In genomic region chr16:14529010-14529669, GRCh38 we compare ENCODE assay signal across 9 cellular contexts.
DNase-seq lines count a peak whose midpoint lies in the region; ATAC-seq, FAIRE-seq and TF ChIP-seq lines count a peak whose summit lies in the region.
"Had no signal": no experiment of that assay in that cellular context is flagged by ENCODE, and none has a peak within 500 bp of the region (broad histone marks: within the 10 kb centered on the region; RNA-seq: fewer than 3 reads in every experiment).

No MANE protein-coding gene starts in this region.

- TF ChIP-seq CTCF in LNCAP (IDR thresholded peaks at IDR 0.05) (peak; percentile 72), gastroesophageal sphincter (IDR thresholded peaks at IDR 0.05) (peak; percentile 67 to 94 (median 84)), osteocyte (IDR thresholded peaks at IDR 0.05) (peak; percentile 85), transverse colon (IDR thresholded peaks at IDR 0.05) (peak; percentile 61 to 81 (median 69))

- H3K27ac Mint-ChIP-seq in osteocyte (ENCODE audit: unreplicated experiment), result peak overlapping the region; percentile 86

- DNase-seq in RKO (ENCODE audit: low spot score) (peak; percentile 84), osteocyte (ENCODE audit: extremely low spot score, unreplicated experiment) (peak; percentile 89), transverse colon (peak; percentile 78)
- DNase-seq in activated gamma-delta T cell treated with anti-CD3 and anti-CD28 coated beads, Interleukin-2, amount 50 U/mL, for 16 hours (ENCODE audit: low read depth), result peak; percentile 19

- peaks cover 7% of the 10 kb centered on the region for H3K36me3 Mint-ChIP-seq in osteocyte (ENCODE audit: unreplicated experiment)

- intact Hi-C loops in transverse colon (cut with DNase I; ENCODE audit: low total_unique reads), result loop anchor here (2.0 to 10.0 kb wide), 3 partner anchors 228 to 604 kb away; partner anchors contain the start of gene ERCC4

- no peak for TF ChIP-seq POLR2A in gastroesophageal sphincter (IDR thresholded peaks at IDR 0.05)
- TF ChIP-seq POLR2A in transverse colon (IDR thresholded peaks at IDR 0.05), result no peak

- in situ Hi-C loops in transverse colon (cut with MboI; ENCODE audit: low pct_ligation_motif_present in 1 of 4, low pct_unique_long_range_greater_than_20kb in 1 of 4, low sequenced_read_pairs in 3 of 4), result loop anchor here (10.0 to 25.0 kb wide), 6 partner anchors 224 to 617 kb away; partner anchors contain the start of gene ERCC4 (in 1 of the 4)

- H3K27ac ChIP-seq in gastroesophageal sphincter, result peak overlapping the region in 3 of 4 donors; percentile 55 to 65 (median 64)
- peak overlapping the region in 2 of 4 donors; percentile 6 to 35 for H3K27ac ChIP-seq in transverse colon

- H3K9me3 Mint-ChIP-seq in osteocyte (ENCODE audit: unreplicated experiment), result no peaks in the 10 kb centered on the region
- H3K9me3 Mint-ChIP-seq: central memory CD8-positive, alpha-beta T cell had no signal

- H3K27me3 Mint-ChIP-seq in osteocyte (ENCODE audit: unreplicated experiment), result no peaks in the 10 kb centered on the region
- H3K27me3 Mint-ChIP-seq: central memory CD8-positive, alpha-beta T cell had no signal

- peak overlapping the region in 1 of 2 donors; percentile 32 for H3K4me3 ChIP-seq in gastroesophageal sphincter
- H3K4me3 ChIP-seq in transverse colon, result peak overlapping the region in 1 of 4 donors; percentile 28

- H3K27me3 ChIP-seq in gastroesophageal sphincter, result no peaks in the 10 kb centered on the region
- H3K27me3 ChIP-seq in transverse colon, result no peaks in the 10 kb centered on the region

- H3K4me3 Mint-ChIP-seq in osteocyte (ENCODE audit: unreplicated experiment), result peak overlapping the region; percentile 55
- H3K4me3 Mint-ChIP-seq: central memory CD8-positive, alpha-beta T cell had no signal

- no peaks in the 10 kb centered on the region for H3K9me3 ChIP-seq in gastroesophageal sphincter
- H3K9me3 ChIP-seq in transverse colon, result no peaks in the 10 kb centered on the region

- TF ChIP-seq EP300 in gastroesophageal sphincter (IDR thresholded peaks at IDR 0.05) (no peak), transverse colon (IDR thresholded peaks at IDR 0.05; ENCODE audit: low read depth) (no peak)

- peak; percentile 75 for FAIRE-seq in G401.6 (lab: Jason Lieb, UNC)

- peaks cover 18% of the 10 kb centered on the region for H3K4me1 Mint-ChIP-seq in osteocyte (ENCODE audit: unreplicated experiment)

- H3K36me3 ChIP-seq in gastroesophageal sphincter, result no peaks in the 10 kb centered on the region
- H3K36me3 ChIP-seq in transverse colon, result no peaks in the 10 kb centered on the region

- 4 to 17% methylated on average over 6 of the region's 11 CpGs for WGBS in gastroesophageal sphincter (ENCODE audit: low coverage in 1 of 2), 2 donors
- 10 to 23% methylated on average over 7 to 11 of the region's 11 CpGs for WGBS in transverse colon (ENCODE audit: low coverage in 1 of 2), 2 donors

- peak; percentile 81 for ATAC-seq in gastroesophageal sphincter
- no peak for ATAC-seq in GM19351 (IDR thresholded peaks at IDR 0.05; ENCODE audit: unreplicated experiment)

- H3K4me1 ChIP-seq in gastroesophageal sphincter (peaks cover 6 to 33% (median 17%) of the 10 kb centered on the region in 3 donors), transverse colon (peaks cover 0 to 15% (median 6%) of the 10 kb centered on the region in 4 donors)

Comparison
In these comparisons a context has a peak if more than half of its experiments do, and no peak if none do; other contexts are left out.
1. DNase-seq: peak in every context shown above with its lines; median percentile 89 in osteocyte; 84 in RKO; 78 in transverse colon; 19 in activated gamma-delta T cell treated with anti-CD3 and anti-CD28 coated beads, Interleukin-2, amount 50 U/mL, for 16 hours.